16 cellular contexts compared by ENCODE assay signal in the genomic region with DNA sequence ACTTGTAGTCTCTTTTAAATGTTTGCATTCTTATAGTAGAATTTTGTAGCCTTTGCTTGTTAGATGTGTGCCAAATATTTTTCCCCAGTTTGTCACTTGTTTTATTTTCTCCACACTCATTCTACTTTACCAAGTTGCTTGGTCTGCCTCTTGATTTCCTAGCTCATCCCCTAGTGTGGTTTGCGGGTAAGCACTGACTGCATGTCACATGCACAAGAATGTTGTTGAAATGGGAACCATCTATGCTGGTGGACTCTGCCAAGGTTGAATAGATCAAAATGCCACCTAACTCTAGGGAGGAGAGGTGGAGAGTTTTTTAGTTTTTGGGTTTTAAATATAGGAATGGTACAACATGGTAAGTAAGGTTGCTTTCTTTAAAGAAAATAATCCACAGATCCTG.
"Had no signal": no experiment of that assay in that cellular context is flagged by ENCODE, and none has a peak within 500 bp of the region (broad histone marks: within the 10 kb centered on the region; RNA-seq: fewer than 3 reads in every experiment).

No MANE protein-coding gene starts in this region.

- H3K27ac Mint-ChIP-seq: activated naive CD8-positive, alpha-beta T cell treated with anti-CD3 and anti-CD28 coated beads, Interleukin-2, amount 10 ng/mL, durations not matched to agents 7 days and 5 days; brain; natural killer cell; stimulated activated naive B cell treated with anti-CD40 and anti-IgM and Interleukin-4, amounts not matched to agents 10 μg/mL and 1 μg/mL and 100 μg/mL, for 72 hours had no signal

- DNase-seq: activated CD4-positive, alpha-beta T cell treated with anti-CD3 and anti-CD28 coated beads for 1 hour; activated CD4-positive, alpha-beta T cell treated with anti-CD3 and anti-CD28 coated beads, Interleukin-2, amount 50 U/mL, for 48 hours; activated naive CD8-positive, alpha-beta T cell treated with anti-CD3 and anti-CD28 coated beads, Interleukin-2, amount 10 ng/mL, durations not matched to agents 7 days and 5 days; activated T-cell treated with anti-CD3 and anti-CD28 coated beads for 4 hours; anterior cingulate cortex; central memory CD4-positive, alpha-beta T cell; heart right ventricle; natural killer cell; pancreas; stimulated activated naive B cell treated with anti-CD40 and anti-IgM and Interleukin-4, amounts not matched to agents 10 μg/mL and 1 μg/mL and 100 μg/mL, for 72 hours; WERI-Rb-1 had no signal

- ATAC-seq: natural killer cell; stimulated activated naive B cell treated with anti-CD40 and anti-IgM and Interleukin-4, amounts not matched to agents 10 μg/mL and 1 μg/mL and 100 μg/mL, for 72 hours had no signal

- H3K9me3 Mint-ChIP-seq: activated naive CD8-positive, alpha-beta T cell treated with anti-CD3 and anti-CD28 coated beads, Interleukin-2, amount 10 ng/mL, durations not matched to agents 7 days and 5 days; stimulated activated naive B cell treated with anti-CD40 and anti-IgM and Interleukin-4, amounts not matched to agents 10 μg/mL and 1 μg/mL and 100 μg/mL, for 72 hours had no signal

- H3K36me3 Mint-ChIP-seq: activated naive CD8-positive, alpha-beta T cell treated with anti-CD3 and anti-CD28 coated beads, Interleukin-2, amount 10 ng/mL, durations not matched to agents 7 days and 5 days; brain; natural killer cell; stimulated activated naive B cell treated with anti-CD40 and anti-IgM and Interleukin-4, amounts not matched to agents 10 μg/mL and 1 μg/mL and 100 μg/mL, for 72 hours had no signal

- H3K4me3 Mint-ChIP-seq: activated naive CD8-positive, alpha-beta T cell treated with anti-CD3 and anti-CD28 coated beads, Interleukin-2, amount 10 ng/mL, durations not matched to agents 7 days and 5 days; brain; natural killer cell; stimulated activated naive B cell treated with anti-CD40 and anti-IgM and Interleukin-4, amounts not matched to agents 10 μg/mL and 1 μg/mL and 100 μg/mL, for 72 hours had no signal

- H3K36me3 ChIP-seq: gastroesophageal sphincter, heart right ventricle, neutrophil, pancreas, sigmoid colon, thoracic aorta, WERI-Rb-1 had no signal

- H3K9me3 ChIP-seq: gastroesophageal sphincter, neutrophil, pancreas, sigmoid colon, thoracic aorta had no signal

- H3K27ac ChIP-seq: heart right ventricle, neutrophil, pancreas, sigmoid colon, thoracic aorta, WERI-Rb-1 had no signal

- H3K4me1 ChIP-seq: heart right ventricle, pancreas had no signal

- H3K4me1 Mint-ChIP-seq: activated naive CD8-positive, alpha-beta T cell treated with anti-CD3 and anti-CD28 coated beads, Interleukin-2, amount 10 ng/mL, durations not matched to agents 7 days and 5 days; brain; natural killer cell; stimulated activated naive B cell treated with anti-CD40 and anti-IgM and Interleukin-4, amounts not matched to agents 10 μg/mL and 1 μg/mL and 100 μg/mL, for 72 hours had no signal

- H3K4me3 ChIP-seq: gastroesophageal sphincter, heart right ventricle, pancreas, sigmoid colon, thoracic aorta had no signal

- H3K27me3 ChIP-seq: gastroesophageal sphincter, heart right ventricle, neutrophil, pancreas, sigmoid colon had no signal
